In genomic region chr17:64103751-64104364, GRCh38 we compare ENCODE assay signal across 14 cellular contexts. TPM values are rescaled to one million over a fixed set of nuclear protein-coding genes. Genes with fewer than 3 reads are reported as not detected.
A peak's percentile ranks its signal among the peaks of the same experiment; 100 is the strongest.
DNase-seq lines count a peak whose midpoint lies in the region; ATAC-seq and TF ChIP-seq lines count a peak whose summit lies in the region.
"Had no signal": no experiment of that assay in that cellular context is flagged by ENCODE, and none has a peak within 500 bp of the region (broad histone marks: within the 10 kb centered on the region; RNA-seq: fewer than 3 reads in every experiment).

No MANE protein-coding gene starts in this region.

- H3K4me1 ChIP-seq in breast epithelium (no peaks in the 10 kb centered on the region), lower lobe of right lung (peaks cover 36% of the 10 kb centered on the region)

- H3K27ac ChIP-seq in breast epithelium (no peak overlapping the region), lower lobe of right lung (no peak overlapping the region)
- H3K27ac ChIP-seq: upper lobe of left lung, WERI-Rb-1 had no signal

- CTCF ChIA-PET in MCF 10A (lab: Yijun Ruan, JAX), result interaction anchor here (0.7 kb wide), 2 partner anchors 24 to 49 kb away, joined by 3 read pairs; no protein-coding TSS in a partner anchor

- TF ChIP-seq CTCF in MCF 10A (IDR thresholded peaks at IDR 0.05; ENCODE audit: unreplicated experiment) (no peak), breast epithelium (IDR thresholded peaks at IDR 0.05) (no peak), lower lobe of right lung (IDR thresholded peaks at IDR 0.05) (no peak)

- no peaks in the 10 kb centered on the region for H3K27me3 ChIP-seq in breast epithelium
- H3K27me3 ChIP-seq in lower lobe of right lung (ENCODE audit: low read depth), result no peaks in the 10 kb centered on the region
- H3K27me3 ChIP-seq: upper lobe of left lung had no signal

- POLR2A ChIA-PET in MCF 10A (lab: Yijun Ruan, JAX), result interaction anchor here (0.6 to 4.1 kb wide), 4 partner anchors 11 to 29 kb away, joined by 3 to 39 read pairs (median 3); no protein-coding TSS in a partner anchor

- DNase-seq in MCF 10A (ENCODE audit: unreplicated experiment) (peak; percentile 73), breast epithelium (ENCODE audit: low spot score in 2 of 2) (no peak), MV-4-11 (lab: John Stamatoyannopoulos, UW) (peak; percentile 85), astrocyte of the hippocampus (ENCODE audit: low read depth, low spot score) (peak; percentile 23), lower lobe of right lung (no peak), activated gamma-delta T cell treated with Interleukin-2 at 50 U/mL for 16 hours (no peak)
- DNase-seq: C1 segment of cervical spinal cord; glutamatergic neuron; naive thymus-derived CD4-positive, alpha-beta T cell; NCI-H1694 treated with DMSO at 0.1 percent for 48 hours; WERI-Rb-1 had no signal

- peak overlapping the region; percentile 49 for H3K27ac Mint-ChIP-seq in MCF 10A (ENCODE audit: low read depth, unreplicated experiment)

- no TSS peak for BruUV-seq in MCF 10A (replicated peaks; lab: Mats Ljungman, UMichigan)

- no peak for TF ChIP-seq POLR2A in breast epithelium (IDR thresholded peaks at IDR 0.05)

- intact Hi-C loops in MCF 10A (cut with micrococcal nuclease), result no loop called here
- intact Hi-C loops in breast epithelium (cut with DNase I; ENCODE audit: low total_unique reads), result no loop called here
- intact Hi-C loops in lower lobe of right lung (cut with DNase I), result no loop called here

- peaks cover 12% of the 10 kb centered on the region for H3K4me1 Mint-ChIP-seq in MCF 10A (ENCODE audit: insufficient read depth, unreplicated experiment)

- no peaks in the 10 kb centered on the region for H3K27me3 Mint-ChIP-seq in MCF 10A (ENCODE audit: insufficient read depth, unreplicated experiment)
- H3K27me3 Mint-ChIP-seq: naive thymus-derived CD4-positive, alpha-beta T cell had no signal

- no peak overlapping the region for H3K4me3 ChIP-seq in breast epithelium
- H3K4me3 ChIP-seq in lower lobe of right lung, result no peak overlapping the region
- H3K4me3 ChIP-seq: upper lobe of left lung had no signal

- no peak for ATAC-seq in HG03469 (IDR thresholded peaks at IDR 0.05; ENCODE audit: unreplicated experiment)
- ATAC-seq in lower lobe of right lung, result no peak
- ATAC-seq in HG02571 (IDR thresholded peaks at IDR 0.05; ENCODE audit: unreplicated experiment), result no peak
- ATAC-seq: naive thymus-derived CD4-positive, alpha-beta T cell had no signal

- no peaks in the 10 kb centered on the region for H3K36me3 ChIP-seq in breast epithelium
- H3K36me3 ChIP-seq in lower lobe of right lung, result no peaks in the 10 kb centered on the region
- H3K36me3 ChIP-seq: WERI-Rb-1 had no signal

- no peaks in the 10 kb centered on the region for H3K9me3 Mint-ChIP-seq in MCF 10A (ENCODE audit: unreplicated experiment)

- H3K4me3 Mint-ChIP-seq in MCF 10A (ENCODE audit: unreplicated experiment), result no peak overlapping the region

- H3K36me3 Mint-ChIP-seq in MCF 10A (ENCODE audit: insufficient read depth, unreplicated experiment), result peaks cover 6% of the 10 kb centered on the region

- H3K9me3 ChIP-seq in breast epithelium (no peaks in the 10 kb centered on the region), lower lobe of right lung (no peaks in the 10 kb centered on the region)
- H3K9me3 ChIP-seq: upper lobe of left lung had no signal

RNA-seq across cellular contexts. Expression of gene ERN1, which starts 26.1 kb away (rescaled TPM):
- 79.5 and 87.0 TPM in 2 replicates for total RNA-seq in MCF 10A (2022)
- 10 to 100 TPM; 13.1 to 40.8 (median 34.7) TPM for total RNA-seq in breast epithelium
- 39.7 TPM for total RNA-seq in lower lobe of right lung

Comparison
In these comparisons a context has a peak if more than half of its experiments do, and no peak if none do; other contexts are left out.
1. DNase-seq: peak in MCF 10A (single experiment), MV-4-11 (single experiment) and astrocyte of the hippocampus (single experiment); none in breast epithelium (0 of 2), lower lobe of right lung (single experiment) and activated gamma-delta T cell treated with Interleukin-2 at 50 U/mL for 16 hours (single experiment).